Comparison of ENCODE assay signal across 28 cellular contexts in genomic region chr5:24491482-24491881, GRCh38.
"Had no signal": no experiment of that assay in that cellular context is flagged by ENCODE, and none has a peak within 500 bp of the region (broad histone marks: within the 10 kb centered on the region; RNA-seq: fewer than 3 reads in every experiment).

No MANE protein-coding gene starts in this region.

- H3K27me3 Mint-ChIP-seq: activated CD8-positive, alpha-beta T cell treated with anti-CD3 and anti-CD28 coated beads for 36 hours; activated naive CD4-positive, alpha-beta T cell treated with anti-CD3 and anti-CD28 coated beads, Interleukin-2, amount 50 U/mL, for 24 hours; activated naive CD8-positive, alpha-beta T cell treated with anti-CD3 and anti-CD28 coated beads, Interleukin-2, amount 50 U/mL, for 24 hours; brain; central memory CD8-positive, alpha-beta T cell had no signal

- H3K4me2 ChIP-seq: KMS-11, SK-N-SH had no signal

- H3K36me3 ChIP-seq: MG63, Peyer's patch, SJCRH30 had no signal

- H3K27ac ChIP-seq: KMS-11, Peyer's patch, RWPE1, SJCRH30 had no signal

- ATAC-seq: activated CD4-positive, CD25-positive, alpha-beta regulatory T cell treated with anti-CD3 and anti-CD28 coated beads, Interleukin-2, amount 50 U/mL, for 24 hours; activated CD8-positive, alpha-beta T cell treated with anti-CD3 and anti-CD28 coated beads for 36 hours; activated naive CD8-positive, alpha-beta T cell treated with anti-CD3 and anti-CD28 coated beads, Interleukin-2, amount 50 U/mL, for 24 hours had no signal

- H3K4me1 ChIP-seq: Peyer's patch, SJCRH30 had no signal

- H3K4me3 ChIP-seq: MG63, Peyer's patch, SJCRH30 had no signal

- DNase-seq: activated CD4-positive, alpha-beta T cell treated with anti-CD3 and anti-CD28 coated beads for 4 hours; activated CD8-positive, alpha-beta memory T cell treated with anti-CD3 and anti-CD28 coated beads, Interleukin-2, amount 50 U/mL, for 4 hours; activated CD8-positive, alpha-beta T cell treated with anti-CD3 and anti-CD28 coated beads for 36 hours; activated naive CD4-positive, alpha-beta T cell; activated naive CD8-positive, alpha-beta T cell treated with anti-CD3 and anti-CD28 coated beads, Interleukin-2, amount 50 U/mL, for 24 hours; activated T-cell treated with anti-CD3 and anti-CD28 coated beads, Interleukin-2, amount 50 U/mL, for 1 hour; amygdala; MG63; MV-4-11; NCI-H1092 treated with DMSO at 0.1 percent for 48 hours; NCI-H1436; NCI-H1694 treated with DMSO at 0.1 percent for 48 hours; NCI-H2029 treated with DMSO at 0.1 percent for 48 hours; NCI-H510A treated with DMSO at 0.1 percent for 48 hours; NCI-H69; NK-92 treated with Interleukin-12 subunit alpha and Interleukin-12 subunit beta, amount 100 ng/mL, for 24 hours; Peyer's patch; Right ventricle myocardium superior; SJCRH30; SK-N-SH; T-helper 1 cell had no signal

- H3K4me1 Mint-ChIP-seq: activated naive CD4-positive, alpha-beta T cell treated with anti-CD3 and anti-CD28 coated beads, Interleukin-2, amount 50 U/mL, for 24 hours; activated naive CD8-positive, alpha-beta T cell treated with anti-CD3 and anti-CD28 coated beads, Interleukin-2, amount 50 U/mL, for 24 hours; central memory CD8-positive, alpha-beta T cell had no signal

- H3K27ac Mint-ChIP-seq: activated CD8-positive, alpha-beta T cell treated with anti-CD3 and anti-CD28 coated beads for 36 hours; activated naive CD4-positive, alpha-beta T cell treated with anti-CD3 and anti-CD28 coated beads, Interleukin-2, amount 50 U/mL, for 24 hours; activated naive CD8-positive, alpha-beta T cell treated with anti-CD3 and anti-CD28 coated beads, Interleukin-2, amount 50 U/mL, for 24 hours; brain had no signal

- H3K27me3 ChIP-seq: MG63, Peyer's patch, SJCRH30 had no signal

- FAIRE-seq: astrocyte had no signal

- H3K9me3 Mint-ChIP-seq: activated naive CD4-positive, alpha-beta T cell treated with anti-CD3 and anti-CD28 coated beads, Interleukin-2, amount 50 U/mL, for 24 hours; brain; central memory CD8-positive, alpha-beta T cell had no signal

- H3K9ac ChIP-seq: KMS-11, SK-N-SH had no signal

- H3K36me3 Mint-ChIP-seq: activated naive CD4-positive, alpha-beta T cell treated with anti-CD3 and anti-CD28 coated beads, Interleukin-2, amount 50 U/mL, for 24 hours; brain had no signal

- H3K4me3 Mint-ChIP-seq: activated CD8-positive, alpha-beta T cell treated with anti-CD3 and anti-CD28 coated beads for 36 hours; activated naive CD4-positive, alpha-beta T cell treated with anti-CD3 and anti-CD28 coated beads, Interleukin-2, amount 50 U/mL, for 24 hours; activated naive CD8-positive, alpha-beta T cell treated with anti-CD3 and anti-CD28 coated beads, Interleukin-2, amount 50 U/mL, for 24 hours; brain; central memory CD8-positive, alpha-beta T cell had no signal

- H3K9me3 ChIP-seq: MG63, Peyer's patch, SJCRH30, SK-N-SH had no signal
